19 cellular contexts compared by ENCODE assay signal in the genomic region with DNA sequence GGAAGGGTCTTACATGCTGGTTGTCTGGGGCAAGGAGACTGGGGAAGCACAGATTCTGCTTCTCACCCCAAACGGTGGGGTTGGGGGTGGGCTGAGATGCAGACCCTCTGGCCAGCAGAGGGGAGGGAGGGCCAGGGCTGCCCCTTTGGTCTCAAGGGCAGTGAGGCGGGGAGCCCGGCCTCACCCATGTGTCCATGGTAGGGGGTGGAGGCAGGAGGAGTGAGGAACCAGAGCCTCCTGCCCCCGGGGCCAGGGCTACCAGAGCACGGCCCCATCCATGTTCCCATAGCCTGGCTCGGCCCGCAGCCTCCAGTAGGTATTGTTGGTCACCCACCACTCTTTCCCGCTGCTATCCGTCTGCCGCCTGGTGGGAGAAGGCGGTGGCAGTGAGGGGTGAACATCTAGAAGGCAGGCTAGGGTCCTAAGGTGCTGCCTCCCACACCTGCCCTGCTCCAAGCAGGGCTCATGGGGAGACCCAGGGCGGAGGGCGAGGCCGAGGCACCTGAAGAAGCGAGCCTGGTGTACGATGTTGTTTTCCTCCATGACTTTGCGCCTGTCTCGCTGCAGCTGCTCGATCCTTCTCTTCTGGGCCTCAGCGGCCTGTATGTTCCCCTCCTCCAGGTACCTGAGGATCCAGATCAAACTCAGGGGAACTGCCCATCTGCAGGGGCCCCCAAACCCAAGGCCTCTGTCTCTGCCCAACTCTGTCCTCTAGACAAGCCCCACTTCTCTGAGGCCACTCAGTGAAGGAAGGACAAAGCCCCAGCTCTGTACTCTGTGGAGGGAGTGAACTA. TPM values are rescaled to one million over a fixed set of nuclear protein-coding genes. Genes with fewer than 3 reads are reported as not detected.
"Had no signal": no experiment of that assay in that cellular context is flagged by ENCODE, and none has a peak within 500 bp of the region (broad histone marks: within the 10 kb centered on the region; RNA-seq: fewer than 3 reads in every experiment).

No MANE protein-coding gene starts in this region.

- H2AFZ ChIP-seq: hepatocyte had no signal

- H3K36me3 ChIP-seq: uterus had no signal

- H3K9me3 ChIP-seq: adrenal gland, lower lobe of right lung, thoracic aorta, uterus had no signal

- H3K27ac ChIP-seq: adrenal gland, lower lobe of right lung, thoracic aorta, uterus had no signal

- H3K4me1 Mint-ChIP-seq: brain had no signal

- H3K9me3 Mint-ChIP-seq: activated T-helper 17 cell treated with anti-CD3 and anti-CD28 coated beads, Interleukin-2, amount 50 U/mL, for 72 hours; brain; naive B cell; stimulated activated naive CD8-positive, alpha-beta T cell treated with anti-CD3 and anti-CD28 coated beads, Interleukin-15, Interleukin-2, amounts not matched to agents 100 ng/mL and 50 ng/mL, for 24 hours; T-helper 2 cell treated with Interferon-gamma antibody and Interleukin-4, amounts not matched to agents 5 μg/mL and 100 μg/mL, for 36 hours had no signal

- H3K4me1 ChIP-seq: uterus had no signal

- H3K27me3 Mint-ChIP-seq: activated T-helper 17 cell treated with anti-CD3 and anti-CD28 coated beads, Interleukin-2, amount 50 U/mL, for 72 hours; naive B cell; stimulated activated naive CD8-positive, alpha-beta T cell treated with anti-CD3 and anti-CD28 coated beads, Interleukin-15, Interleukin-2, amounts not matched to agents 100 ng/mL and 50 ng/mL, for 24 hours had no signal

- H3K79me2 ChIP-seq: hepatocyte had no signal

- H3K4me3 Mint-ChIP-seq: activated T-helper 17 cell treated with anti-CD3 and anti-CD28 coated beads, Interleukin-2, amount 50 U/mL, for 72 hours; brain; naive B cell; stimulated activated naive CD8-positive, alpha-beta T cell treated with anti-CD3 and anti-CD28 coated beads, Interleukin-15, Interleukin-2, amounts not matched to agents 100 ng/mL and 50 ng/mL, for 24 hours; T-helper 2 cell treated with Interferon-gamma antibody and Interleukin-4, amounts not matched to agents 5 μg/mL and 100 μg/mL, for 36 hours had no signal

- DNase-seq: activated naive CD4-positive, alpha-beta T cell treated with anti-CD3 and anti-CD28 coated beads, Interleukin-2, amount 50 U/mL, for 16 hours; adrenal gland; effector memory CD4-positive, alpha-beta T cell; erythroblast; lower lobe of right lung; midbrain; naive B cell; nucleus accumbens; stimulated activated CD4-positive, alpha-beta T cell treated with anti-CD3 and anti-CD28 coated beads, Interleukin-2, amount 100 ng/mL, for 48 hours; SW 1271; uterus had no signal

- H3K4me3 ChIP-seq: adrenal gland, hepatocyte, lower lobe of right lung, thoracic aorta, uterus had no signal

- H3K27me3 ChIP-seq: hepatocyte, uterus had no signal

- H3K4me2 ChIP-seq: hepatocyte had no signal

- H3K27ac Mint-ChIP-seq: activated T-helper 17 cell treated with anti-CD3 and anti-CD28 coated beads, Interleukin-2, amount 50 U/mL, for 72 hours; stimulated activated naive CD8-positive, alpha-beta T cell treated with anti-CD3 and anti-CD28 coated beads, Interleukin-15, Interleukin-2, amounts not matched to agents 100 ng/mL and 50 ng/mL, for 24 hours; T-helper 2 cell treated with Interferon-gamma antibody and Interleukin-4, amounts not matched to agents 5 μg/mL and 100 μg/mL, for 36 hours had no signal

- ATAC-seq: activated CD4-positive, CD25-positive, alpha-beta regulatory T cell treated with anti-CD3 and anti-CD28 coated beads, Interleukin-2, amount 50 U/mL, for 24 hours; activated T-helper 17 cell treated with anti-CD3 and anti-CD28 coated beads, Interleukin-2, amount 50 U/mL, for 72 hours; lower lobe of right lung had no signal

RNA-seq across cellular contexts. Expression of gene LRRC46, which starts 23.2 kb away (rescaled TPM):
- total RNA-seq: hepatocyte, pulmonary artery endothelial cell had no signal

RNA-seq across cellular contexts. Expression of gene SP6, which starts 42.7 kb away (rescaled TPM):
- total RNA-seq: thoracic aorta had no signal
